ENCODE assay signal across 6 cellular contexts in genomic region chr1:45739641-45740156, GRCh38. TPM values are rescaled to one million over a fixed set of nuclear protein-coding genes. Genes with fewer than 3 reads are reported as not detected.
A peak's percentile ranks its signal among the peaks of the same experiment; 100 is the strongest.
DNase-seq lines count a peak whose midpoint lies in the region; ATAC-seq, FAIRE-seq and TF ChIP-seq lines count a peak whose summit lies in the region.
"Not testable (repeated sequence)": the region's sequence is repeated elsewhere in the genome, so short reads cannot be mapped to it uniquely, and the experiment has no call there.

No MANE protein-coding gene starts in this region.

- H3K79me2 ChIP-seq in K562 (ENCODE audit: control insufficient read depth, insufficient read depth, low read length): not testable (repeated sequence)

- DNase-seq in NCI-H748 (lab: John Stamatoyannopoulos, UW; ENCODE audit: unreplicated experiment) (peak; percentile 20), NCI-H82 (lab: John Stamatoyannopoulos, UW) (peak; percentile 35)
- DNase-seq in K562 (ENCODE audit: extremely low read depth in 1 of 4, low spot score in 3 of 4); glutamatergic neuron; thyroid gland: not testable (repeated sequence)

- not testable (repeated sequence) for TF ChIP-seq EP300 in K562 (IDR thresholded peaks at IDR 0.05; ENCODE audit: low read length)

- not testable (repeated sequence) for TF ChIP-seq CTCF in K562 (IDR thresholded peaks at IDR 0.05 in 2 of 3, conservative IDR thresholded peaks at IDR 0.05 in 1 of 3; ENCODE audit: insufficient read depth in 2 of 3, low read depth in 1 of 3, low read length in 3 of 3); glutamatergic neuron (IDR thresholded peaks at IDR 0.05; ENCODE audit: partially characterized antibody, unreplicated experiment); thyroid gland (IDR thresholded peaks at IDR 0.05)

- H3K9ac ChIP-seq in K562 (ENCODE audit: insufficient read depth in 1 of 2, low read depth in 2 of 2, low read length in 2 of 2): not testable (repeated sequence)

- WGBS in K562 (ENCODE audit: insufficient coverage, low coverage, missing lambda C conversion rate): 32% methylated on average over 4 of the region's 5 CpGs
- WGBS in thyroid gland, 2 donors: 31 to 39% methylated on average over 5 of the region's 5 CpGs

- H3K9me3 ChIP-seq in K562 (replicated peaks; ENCODE audit: control insufficient read depth, insufficient read depth, low read depth, low read length); thyroid gland: not testable (repeated sequence)

- not testable (repeated sequence) for H3K4me3 Mint-ChIP-seq in glutamatergic neuron (ENCODE audit: unreplicated experiment)

- not testable (repeated sequence) for TF ChIP-seq POLR2A in K562 (conservative IDR thresholded peaks at IDR 0.05); thyroid gland (IDR thresholded peaks at IDR 0.05)

- intact Hi-C loops in K562 (cut with micrococcal nuclease); thyroid gland (cut with DNase I): not testable (repeated sequence)

- not testable (repeated sequence) for H3K4me2 ChIP-seq in K562 (ENCODE audit: insufficient read depth, low read length)

- not testable (repeated sequence) for TF ChIP-seq RAD21 in K562 (CRISPR knock-in tag; conservative IDR thresholded peaks at IDR 0.05 in 1 of 2, IDR thresholded peaks at IDR 0.05 in 1 of 2)

- H2AFZ ChIP-seq in K562 (ENCODE audit: low read depth, low read length): not testable (repeated sequence)

- POLR2A ChIA-PET in K562 (lab: Yijun Ruan, JAX): not testable (repeated sequence)

- not testable (repeated sequence) for H3K27me3 Mint-ChIP-seq in glutamatergic neuron (ENCODE audit: unreplicated experiment)

- peak overlapping the region; percentile 35; the same call in 1 of the 3 replicates for H3K27ac ChIP-seq in K562 (ENCODE audit: extremely low read depth, low read depth, low read length)
- peak overlapping the region; percentile 51 to 70 (median 52) for H3K27ac ChIP-seq in thyroid gland

- not testable (repeated sequence) for H3K36me3 ChIP-seq in K562 (ENCODE audit: control insufficient read depth, insufficient read depth, low read length); thyroid gland

- CTCF ChIA-PET in K562 (lab: Yijun Ruan, JAX; ENCODE audit: low intra/inter-chr PET ratio): not testable (repeated sequence)

- in situ Hi-C loops in K562 (cut with MboI): not testable (repeated sequence)

- H3K4me3 ChIP-seq in K562; thyroid gland (replicated peaks in 1 of 3): not testable (repeated sequence)

- not testable (repeated sequence) for H3K9me1 ChIP-seq in K562 (ENCODE audit: control insufficient read depth, insufficient read depth, low read length)

- not testable (repeated sequence) for H3K4me1 Mint-ChIP-seq in glutamatergic neuron (ENCODE audit: low read depth, unreplicated experiment)

- H3K4me1 ChIP-seq in K562 (replicated peaks in 1 of 2; ENCODE audit: control insufficient read depth in 2 of 2, insufficient read depth in 2 of 2, low read length in 2 of 2): not testable (repeated sequence)
- peaks cover 10 to 25% of the 10 kb centered on the region in 2 donors for H3K4me1 ChIP-seq in thyroid gland

- not testable (repeated sequence) for H3K27me3 ChIP-seq in K562 (ENCODE audit: control insufficient read depth in 2 of 2, insufficient read depth in 2 of 2, low read length in 2 of 2); thyroid gland

- peak; percentile 54 for FAIRE-seq in A204.1 (lab: Jason Lieb, UNC)
- not testable (repeated sequence) for FAIRE-seq in K562 (lab: Jason Lieb, UNC)

- ATAC-seq in K562: not testable (repeated sequence)

- H3K27ac Mint-ChIP-seq in glutamatergic neuron (ENCODE audit: unreplicated experiment): peak overlapping the region; percentile 62

- H3K9me3 Mint-ChIP-seq in glutamatergic neuron (ENCODE audit: unreplicated experiment): not testable (repeated sequence)

- peaks cover 15% of the 10 kb centered on the region for H3K36me3 Mint-ChIP-seq in glutamatergic neuron (ENCODE audit: unreplicated experiment)

- not testable (repeated sequence) for H4K20me1 ChIP-seq in K562 (replicated peaks; ENCODE audit: control insufficient read depth, insufficient read depth, low read length)

- not testable (repeated sequence) for BruUV-seq in K562 (replicated peaks; lab: Mats Ljungman, UMichigan)

TF ChIP-seq in K562, 482 proteins besides CTCF, POLR2A, EP300 and RAD21 (continues in another document):
- TF ChIP-seq THRAP3 (IDR thresholded peaks at IDR 0.05; ENCODE audit: borderline replicate concordance) (0 out of 2 replicates have a peak, but pooled peaks have one; percentile 28), TCF3 (CRISPR knock-in tag; IDR thresholded peaks at IDR 0.05) (peak; percentile 47; the same call in 1 of the 2 replicates), KDM1A (IDR thresholded peaks at IDR 0.05) (peak in 1 of 2 experiments; percentile 11; a peak in 1 of 4 replicates)

RNA-seq across cellular contexts. Expression of gene IPP, which starts 10.8 kb away (rescaled TPM):
- 11.4 and 25.7 TPM in 2 replicates for total RNA-seq in K562 (2011; cell fraction: chromatin; rRNA removed; ENCODE audit: low replicate concordance)
- total RNA-seq in K562 (2011; cell fraction: nucleolus; rRNA removed): 5.3 and 7.0 TPM in 2 replicates
- total RNA-seq in K562 (2011; cell fraction: nucleoplasm; rRNA removed): 13.2 and 17.9 TPM in 2 replicates
- total RNA-seq in K562 (2014; rRNA removed): 5.7 and 7.5 TPM in 2 replicates
- total RNA-seq in K562 (2014; rRNA removed; fragmentation: Illumina TruSeq; extraction: Trizol): 9.7 and 13.6 TPM in 2 replicates
- 6.9 and 8.3 TPM in 2 replicates for total RNA-seq in K562 (2015; rRNA removed; fragmentation: Illumina TruSeq; extraction: Trizol)
- total RNA-seq in K562 (2021): 11.8 and 15.1 TPM in 2 replicates
- polyA plus RNA-seq in K562 (2011; rRNA removed): 8.6 and 14.7 TPM in 2 replicates
- polyA plus RNA-seq in K562 (2011; cell fraction: cytosol; rRNA removed): 1.9 and 4.5 TPM in 2 replicates
- 3.1 TPM in 2 replicates for polyA plus RNA-seq in K562 (2011; cell fraction: nucleus; rRNA removed)
- polyA plus RNA-seq in K562 (2012): 8.1 and 11.6 TPM in 2 replicates
- 7.2 and 7.5 TPM in 2 replicates for polyA plus RNA-seq in K562 (2014; fragmentation: Illumina TruSeq; extraction: Trizol)
- 10 to 100 TPM; 13.5 to 15.1 TPM for polyA plus RNA-seq in K562 (2014; fragmentation: Nextera tagmentation; extraction: Ambion mirVana)
- polyA plus RNA-seq in K562 (2014; rRNA removed): 5.6 and 6.9 TPM in 2 replicates
- polyA minus RNA-seq in K562 (2011; rRNA and poly(A)+ RNA removed): 16.4 and 21.4 TPM in 2 replicates
- 2.8 and 6.7 TPM in 2 replicates for polyA minus RNA-seq in K562 (2011; cell fraction: cytosol; rRNA and poly(A)+ RNA removed)
- 2.4 and 3.7 TPM in 2 replicates for polyA minus RNA-seq in K562 (2011; cell fraction: nucleus; rRNA and poly(A)+ RNA removed)
- 20.3 TPM for total RNA-seq in glutamatergic neuron (ENCODE audit: unreplicated experiment)
- total RNA-seq in thyroid gland: 10 to 100 TPM; 14.9 to 20.1 (median 17.8) TPM

RNA-seq across cellular contexts. Expression of gene TMEM69, which starts 51.7 kb away (rescaled TPM):
- 69.1 and 83.0 TPM in 2 replicates for total RNA-seq in K562 (2011; cell fraction: chromatin; rRNA removed; ENCODE audit: low replicate concordance)
- total RNA-seq in K562 (2011; cell fraction: nucleolus; rRNA removed): 69.2 and 76.9 TPM in 2 replicates
- 117 and 160 TPM in 2 replicates for total RNA-seq in K562 (2011; cell fraction: nucleoplasm; rRNA removed)
- total RNA-seq in K562 (2014; rRNA removed): 47.3 and 73.2 TPM in 2 replicates
- 103 and 117 TPM in 2 replicates for total RNA-seq in K562 (2014; rRNA removed; fragmentation: Illumina TruSeq; extraction: Trizol)
- 85.0 and 85.2 TPM in 2 replicates for total RNA-seq in K562 (2015; rRNA removed; fragmentation: Illumina TruSeq; extraction: Trizol)
- 66.5 and 68.6 TPM in 2 replicates for total RNA-seq in K562 (2021)
- polyA plus RNA-seq in K562 (2011; rRNA removed): 248 and 266 TPM in 2 replicates
- polyA plus RNA-seq in K562 (2011; cell fraction: cytosol; rRNA removed): 143 and 217 TPM in 2 replicates
- 68.9 and 105 TPM in 2 replicates for polyA plus RNA-seq in K562 (2011; cell fraction: nucleus; rRNA removed)
- 58.0 and 104 TPM in 2 replicates for polyA plus RNA-seq in K562 (2012)
- polyA plus RNA-seq in K562 (2014; fragmentation: Illumina TruSeq; extraction: Trizol): 129 and 149 TPM in 2 replicates
- 100 to 1,000 TPM; 136 to 143 TPM for polyA plus RNA-seq in K562 (2014; fragmentation: Nextera tagmentation; extraction: Ambion mirVana)
- 82.0 and 130 TPM in 2 replicates for polyA plus RNA-seq in K562 (2014; rRNA removed)
- 147 and 159 TPM in 2 replicates for polyA minus RNA-seq in K562 (2011; rRNA and poly(A)+ RNA removed)
- 34.7 and 59.2 TPM in 2 replicates for polyA minus RNA-seq in K562 (2011; cell fraction: cytosol; rRNA and poly(A)+ RNA removed)
- polyA minus RNA-seq in K562 (2011; cell fraction: nucleus; rRNA and poly(A)+ RNA removed): 17.2 and 47.9 TPM in 2 replicates
- total RNA-seq in glutamatergic neuron (ENCODE audit: unreplicated experiment): 20.6 TPM
- 10 to 100 TPM; 15.7 to 30.9 (median 25.7) TPM for total RNA-seq in thyroid gland

RNA-seq across cellular contexts. Expression of gene GPBP1L1, which starts 53.4 kb away (rescaled TPM):
- total RNA-seq in K562 (2011; cell fraction: chromatin; rRNA removed; ENCODE audit: low replicate concordance): 283 and 462 TPM in 2 replicates
- 159 and 187 TPM in 2 replicates for total RNA-seq in K562 (2011; cell fraction: nucleolus; rRNA removed)
- total RNA-seq in K562 (2011; cell fraction: nucleoplasm; rRNA removed): 247 and 326 TPM in 2 replicates
- total RNA-seq in K562 (2014; rRNA removed): 122 and 133 TPM in 2 replicates
- 216 and 236 TPM in 2 replicates for total RNA-seq in K562 (2014; rRNA removed; fragmentation: Illumina TruSeq; extraction: Trizol)
- 176 and 178 TPM in 2 replicates for total RNA-seq in K562 (2015; rRNA removed; fragmentation: Illumina TruSeq; extraction: Trizol)
- 138 and 149 TPM in 2 replicates for total RNA-seq in K562 (2021)
- 128 and 138 TPM in 2 replicates for polyA plus RNA-seq in K562 (2011; rRNA removed)
- polyA plus RNA-seq in K562 (2011; cell fraction: cytosol; rRNA removed): 49.8 and 94.3 TPM in 2 replicates
- 173 and 219 TPM in 2 replicates for polyA plus RNA-seq in K562 (2011; cell fraction: nucleus; rRNA removed)
- polyA plus RNA-seq in K562 (2012): 86.4 and 101 TPM in 2 replicates
- 165 and 174 TPM in 2 replicates for polyA plus RNA-seq in K562 (2014; fragmentation: Illumina TruSeq; extraction: Trizol)
- 100 to 1,000 TPM in 1 of 2 experiments, 10 to 100 TPM in 1; 86.0 to 128 TPM for polyA plus RNA-seq in K562 (2014; fragmentation: Nextera tagmentation; extraction: Ambion mirVana)
- 80.8 and 96.8 TPM in 2 replicates for polyA plus RNA-seq in K562 (2014; rRNA removed)
- polyA minus RNA-seq in K562 (2011; rRNA and poly(A)+ RNA removed): 244 and 278 TPM in 2 replicates
- polyA minus RNA-seq in K562 (2011; cell fraction: cytosol; rRNA and poly(A)+ RNA removed): 68.6 and 88.3 TPM in 2 replicates
- polyA minus RNA-seq in K562 (2011; cell fraction: nucleus; rRNA and poly(A)+ RNA removed): 135 and 244 TPM in 2 replicates
- total RNA-seq in glutamatergic neuron (ENCODE audit: unreplicated experiment): 103 TPM
- total RNA-seq in thyroid gland: 100 to 1,000 TPM; 146 to 220 (median 176) TPM
